ENCODE assay signal across 28 cellular contexts in the genomic region with DNA sequence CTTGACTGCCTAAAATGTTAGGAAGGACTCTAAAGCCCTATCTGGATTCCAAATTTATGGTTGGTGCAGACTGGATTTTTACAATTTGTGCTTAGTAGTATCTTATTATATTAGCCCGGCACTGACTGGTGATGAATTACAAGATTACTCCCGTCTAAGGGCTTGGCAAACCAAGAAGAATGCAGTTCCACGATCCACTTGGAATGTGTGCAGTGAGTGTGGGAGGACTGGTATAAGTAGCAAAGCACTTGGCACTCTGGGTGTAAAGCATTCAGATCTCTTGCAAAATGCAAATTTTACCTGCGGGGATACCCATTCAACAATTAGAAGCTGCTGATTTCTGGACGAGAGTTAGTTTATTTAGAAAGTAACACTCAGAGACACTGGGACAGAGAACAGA.
"Had no signal": no experiment of that assay in that cellular context is flagged by ENCODE, and none has a peak within 500 bp of the region (broad histone marks: within the 10 kb centered on the region; RNA-seq: fewer than 3 reads in every experiment).

No MANE protein-coding gene starts in this region.

- H3K27me3 ChIP-seq: ascending aorta, brain microvascular endothelial cell, ovary, suprapubic skin, transverse colon had no signal

- DNase-seq: activated CD4-positive, alpha-beta memory T cell treated with anti-CD3 and anti-CD28 coated beads for 36 hours; activated CD4-positive, alpha-beta T cell treated with anti-CD3 and anti-CD28 coated beads, Interleukin-2, amount 10 ng/mL, durations not matched to agents 24 days and 14 days; activated CD4-positive, CD25-positive, alpha-beta regulatory T cell treated with anti-CD3 and anti-CD28 coated beads, Interleukin-2, amount 50 U/mL, for 72 hours; activated CD8-positive, alpha-beta memory T cell treated with anti-CD3 and anti-CD28 coated beads, Interleukin-2, amount 50 U/mL, for 4 hours; activated effector memory CD4-positive, alpha-beta T cell treated with anti-CD3 and anti-CD28 coated beads, Interleukin-2, amount 50 U/mL, for 16 hours; activated naive CD4-positive, alpha-beta T cell treated with anti-CD3 and anti-CD28 coated beads for 36 hours; activated naive CD8-positive, alpha-beta T cell treated with anti-CD3 and anti-CD28 coated beads for 36 hours; activated T-cell treated with anti-CD3 and anti-CD28 coated beads, Interleukin-2, amount 50 U/mL, for 1 hour; brain microvascular endothelial cell; dorsolateral prefrontal cortex; effector memory CD4-positive, alpha-beta T cell; heart left ventricle; hypothalamus; immature natural killer cell; left ventricle myocardium superior; mammary epithelial cell; ovary; retina; stimulated activated CD4-positive, alpha-beta T cell treated with anti-CD3 and anti-CD28 coated beads, Interleukin-15, amount 100 ng/mL, for 24 hours; stimulated activated CD4-positive, alpha-beta T cell treated with anti-CD3 and anti-CD28 coated beads, Interleukin-2, amount 100 ng/mL, for 24 hours; stimulated activated naive CD4-positive, alpha-beta T cell; T-helper 2 cell; transverse colon had no signal

- H3K9me3 ChIP-seq: ascending aorta, heart left ventricle, neutrophil, ovary, suprapubic skin, transverse colon had no signal

- H3K4me3 ChIP-seq: ascending aorta, coronary artery, dorsolateral prefrontal cortex, heart left ventricle, ovary, suprapubic skin, transverse colon had no signal

- FAIRE-seq: urothelium cell line had no signal

- ATAC-seq: heart left ventricle, left ventricle myocardium superior had no signal

- H3K36me3 ChIP-seq: ascending aorta, brain microvascular endothelial cell, heart left ventricle, neutrophil, ovary, suprapubic skin, transverse colon had no signal
